ENCODE assay signal across 8 cellular contexts in the genomic region with DNA sequence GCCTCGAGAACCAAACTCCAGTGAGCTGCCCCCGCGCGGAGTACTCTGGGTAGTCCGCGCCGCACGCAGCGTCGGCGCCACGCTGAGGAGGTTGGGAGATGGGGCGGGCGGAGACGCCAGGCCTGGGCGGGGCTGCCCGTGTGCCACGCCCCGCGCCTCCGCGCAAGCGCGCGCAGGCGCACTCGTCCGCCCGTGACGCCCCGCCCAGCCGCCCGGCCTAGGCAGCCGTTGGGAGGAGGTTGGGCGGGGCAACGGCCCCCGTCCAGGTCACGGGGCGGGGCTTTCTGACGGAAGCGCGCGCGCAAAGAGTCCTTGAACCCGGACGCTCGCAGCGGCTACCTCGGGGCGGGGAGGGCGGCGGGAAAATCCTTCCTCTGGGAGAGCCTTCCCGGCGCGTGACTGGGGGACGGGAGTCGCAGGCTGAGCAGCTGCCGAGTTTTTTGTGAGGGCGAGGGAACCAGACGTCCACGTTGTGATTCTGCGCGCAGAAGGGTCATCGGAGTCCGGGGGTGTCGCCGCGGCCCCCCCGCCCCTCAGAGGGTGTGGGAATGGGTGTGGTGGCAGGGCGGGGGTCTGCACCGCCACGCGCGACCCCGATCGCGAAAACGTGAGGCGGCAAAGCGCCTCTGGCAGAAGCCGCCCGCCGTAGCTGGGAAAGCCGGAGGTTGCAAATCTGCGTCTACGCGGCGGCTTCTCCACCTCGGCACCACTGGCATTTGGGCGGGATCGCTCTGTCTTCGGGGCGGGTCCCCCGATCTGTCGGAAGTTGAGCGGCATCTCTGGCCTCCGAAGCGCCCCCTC. TPM values are rescaled to one million over a fixed set of nuclear protein-coding genes. Genes with fewer than 3 reads are reported as not detected.
A peak's percentile ranks its signal among the peaks of the same experiment; 100 is the strongest.
DNase-seq lines count a peak whose midpoint lies in the region; ATAC-seq, FAIRE-seq and TF ChIP-seq lines count a peak whose summit lies in the region.

Gene MED26 (minus strand): TSS at position 22 of the 801 bp plus-strand sequence. CDS start 261 bp downstream, outside the sequence.

- H3K4me1 Mint-ChIP-seq in T-helper 1 cell treated with Interleukin-12 subunit alpha and Interleukin-12 subunit beta and Interleukin-4 antibody, amounts not matched to agents 30 μg/mL and 1 μg/mL, for 36 hours (ENCODE audit: low read depth) = peaks cover 46% of the 10 kb centered on the region

- peak within 1 kb of the TSS; percentile 97 for H3K4me3 Mint-ChIP-seq in T-helper 1 cell treated with Interleukin-12 subunit alpha and Interleukin-12 subunit beta and Interleukin-4 antibody, amounts not matched to agents 30 μg/mL and 1 μg/mL, for 36 hours

- no peak for FAIRE-seq in urothelium cell line (lab: Jason Lieb, UNC)

- H3K9me3 Mint-ChIP-seq in T-helper 1 cell treated with Interleukin-12 subunit alpha and Interleukin-12 subunit beta and Interleukin-4 antibody, amounts not matched to agents 30 μg/mL and 1 μg/mL, for 36 hours = no peaks in the 10 kb centered on the region

- no peaks in the 10 kb centered on the region for H3K27me3 ChIP-seq in psoas muscle (ENCODE audit: insufficient read depth in 3 of 3, low read length in 2 of 3)

- intact Hi-C loops in left ventricle myocardium superior (cut with micrococcal nuclease) = no loop called here
- intact Hi-C loops in psoas muscle (cut with DNase I) = loop anchor here (5.0 kb wide), 2 partner anchors 41 to 56 kb away; partner anchors contain the start of gene SLC35E1 (in 2 of the 2)

- TF ChIP-seq CTCF in psoas muscle (IDR thresholded peaks at IDR 0.05) = no peak

- DNase-seq in NCI-H146 treated with DMSO at 0.1 percent for 48 hours (lab: John Stamatoyannopoulos, UW; ENCODE audit: unreplicated experiment) (peak; percentile 83), amygdala (lab: John Stamatoyannopoulos, UW) (peak; percentile 53 to 99 (median 92)), left ventricle myocardium superior (peak; percentile 98), psoas muscle (peak; percentile 94 to 97), urothelium cell line (ENCODE audit: low spot score) (peak; percentile 96)

- H3K36me3 Mint-ChIP-seq in T-helper 1 cell treated with Interleukin-12 subunit alpha and Interleukin-12 subunit beta and Interleukin-4 antibody, amounts not matched to agents 30 μg/mL and 1 μg/mL, for 36 hours (ENCODE audit: low read depth) = peaks cover 29% of the 10 kb centered on the region

- ATAC-seq in HG02870 (IDR thresholded peaks at IDR 0.05; ENCODE audit: unreplicated experiment) = peak; percentile 72
- peak; percentile 92 for ATAC-seq in left ventricle myocardium superior
- peak; percentile 91 to 95 (median 94) for ATAC-seq in psoas muscle

- TF ChIP-seq POLR2A in GM15510 (IDR thresholded peaks at IDR 0.05; ENCODE audit: borderline replicate concordance, extremely low read depth, insufficient read length) = peak; percentile 94

- WGBS in psoas muscle, 3 donors = 0% methylated on average over 68 to 98 of the region's 98 CpGs

- H3K4me3 ChIP-seq in psoas muscle = peak within 1 kb of the TSS; percentile 94

- H3K27ac ChIP-seq in psoas muscle = peak within 1 kb of the TSS; percentile 98

- peak within 1 kb of the TSS; percentile 99 for H3K27ac Mint-ChIP-seq in T-helper 1 cell treated with Interleukin-12 subunit alpha and Interleukin-12 subunit beta and Interleukin-4 antibody, amounts not matched to agents 30 μg/mL and 1 μg/mL, for 36 hours

- peaks cover 2 to 27% of the 10 kb centered on the region in 2 donors for H3K36me3 ChIP-seq in psoas muscle (ENCODE audit: insufficient read depth in 1 of 2, low read depth in 1 of 2)

- H3K27me3 Mint-ChIP-seq in T-helper 1 cell treated with Interleukin-12 subunit alpha and Interleukin-12 subunit beta and Interleukin-4 antibody, amounts not matched to agents 30 μg/mL and 1 μg/mL, for 36 hours (ENCODE audit: low read depth) = no peaks in the 10 kb centered on the region

- no peaks in the 10 kb centered on the region for H3K9me3 ChIP-seq in psoas muscle

- peaks cover 34% of the 10 kb centered on the region for H3K4me1 ChIP-seq in psoas muscle

RNA-seq across cellular contexts. Expression of gene MED26, which starts in this region (rescaled TPM):
- 4.9 TPM for total RNA-seq in left ventricle myocardium superior
- 1 to 10 TPM; 4.8 to 9.6 (median 5.5) TPM for total RNA-seq in psoas muscle
- polyA plus RNA-seq in psoas muscle = 1 to 10 TPM; 5.1 to 8.7 (median 5.2) TPM

Comparison
In these comparisons a context has a peak if more than half of its experiments do, and no peak if none do; other contexts are left out.
1. Peak in every context shown above with its lines: DNase-seq, ATAC-seq, H3K4me3 ChIP-seq and H3K27ac ChIP-seq.